Comparison of ENCODE assay signal across 7 cellular contexts in genomic region chr19:53497311-53498023, GRCh38. TPM values are rescaled to one million over a fixed set of nuclear protein-coding genes. Genes with fewer than 3 reads are reported as not detected.
A peak's percentile ranks its signal among the peaks of the same experiment; 100 is the strongest.
DNase-seq lines count a peak whose midpoint lies in the region; ATAC-seq and TF ChIP-seq lines count a peak whose summit lies in the region.
"Not testable (repeated sequence)": the region's sequence is repeated elsewhere in the genome, so short reads cannot be mapped to it uniquely, and the experiment has no call there.

No MANE protein-coding gene starts in this region.

- H3K27me3 Mint-ChIP-seq in Caco-2 (ENCODE audit: insufficient read depth, unreplicated experiment); WTC11 (ENCODE audit: low read depth): not testable (repeated sequence)

- H3K4me1 Mint-ChIP-seq in Caco-2 (ENCODE audit: low read depth, unreplicated experiment), result peaks cover 17% of the 10 kb centered on the region
- peaks cover 14% of the 10 kb centered on the region for H3K4me1 Mint-ChIP-seq in WTC11

- H2BK120ac ChIP-seq in trophoblast cell (ENCODE audit: insufficient read depth, low read length, poor library complexity), result not testable (repeated sequence)

- H3K4me3 Mint-ChIP-seq in Caco-2 (ENCODE audit: unreplicated experiment), result peak overlapping the region; percentile 45
- H3K4me3 Mint-ChIP-seq in WTC11, result not testable (repeated sequence)

- H2AFZ ChIP-seq in trophoblast cell (ENCODE audit: insufficient read depth, low read length, poor library complexity), result not testable (repeated sequence)

- WGBS in trophoblast cell (ENCODE audit: extremely low coverage, insufficient coverage, insufficient read length), result no CpG with 5 or more reads among the region's 11 CpGs

- H3K4me1 ChIP-seq in Caco-2, result peaks cover 14% of the 10 kb centered on the region
- not testable (repeated sequence) for H3K4me1 ChIP-seq in left lung; trophoblast cell (ENCODE audit: control insufficient read depth in 1 of 2, insufficient read depth in 2 of 2, low read length in 2 of 2)

- not testable (repeated sequence) for ATAC-seq in WTC11
- peak; percentile 22 for ATAC-seq in left lung

- not testable (repeated sequence) for H4K91ac ChIP-seq in trophoblast cell (ENCODE audit: low read depth, low read length)

- not testable (repeated sequence) for H3K79me1 ChIP-seq in trophoblast cell (ENCODE audit: low read length)

- not testable (repeated sequence) for H3K27me3 ChIP-seq in Caco-2 (replicated peaks; ENCODE audit: control insufficient read depth, insufficient read depth, low read length); left lung; trophoblast cell (ENCODE audit: insufficient read depth, low read length)

- not testable (repeated sequence) for H2BK5ac ChIP-seq in trophoblast cell (ENCODE audit: low read depth, low read length, poor library complexity)

- H4K12ac ChIP-seq in trophoblast cell (ENCODE audit: low read depth, low read length), result not testable (repeated sequence)

- intact Hi-C loops in Caco-2 (cut with micrococcal nuclease; ENCODE audit: unreplicated experiment); left lung (cut with DNase I): not testable (repeated sequence)

- H2AK5ac ChIP-seq in trophoblast cell (ENCODE audit: low read length), result not testable (repeated sequence)

- not testable (repeated sequence) for BruUV-seq in Caco-2 (replicated peaks; lab: Mats Ljungman, UMichigan)

- H3K18ac ChIP-seq in trophoblast cell (ENCODE audit: low read length), result not testable (repeated sequence)

- H3K14ac ChIP-seq in trophoblast cell (ENCODE audit: low read length), result not testable (repeated sequence)

- H3K36me3 ChIP-seq in Caco-2 (ENCODE audit: control insufficient read depth, insufficient read depth, low read length); left lung; trophoblast cell (ENCODE audit: control insufficient read depth in 1 of 2, insufficient read depth in 2 of 2, low read length in 2 of 2): not testable (repeated sequence)

- H3K36me3 Mint-ChIP-seq in Caco-2 (ENCODE audit: insufficient read depth, unreplicated experiment) (peaks cover 37% of the 10 kb centered on the region), WTC11 (peaks cover 20% of the 10 kb centered on the region)

- peak overlapping the region; percentile 72 for H3K27ac Mint-ChIP-seq in Caco-2 (ENCODE audit: unreplicated experiment)
- H3K27ac Mint-ChIP-seq in WTC11, result not testable (repeated sequence)

- H3K79me2 ChIP-seq in trophoblast cell (ENCODE audit: control insufficient read depth, insufficient read depth, low read length, poor library complexity), result not testable (repeated sequence)

- CTCF ChIA-PET in Caco-2 (lab: Charles Lee); WTC11 (lab: Charles Lee): not testable (repeated sequence)

- not testable (repeated sequence) for H3K9ac ChIP-seq in trophoblast cell (ENCODE audit: low read length)

- not testable (repeated sequence) for H3K4me3 ChIP-seq in Caco-2 (ENCODE audit: low read depth, low read length); epithelial cell of proximal tubule (ENCODE audit: low read depth, low read length); left lung; trophoblast cell (ENCODE audit: low read depth, low read length)

- peaks cover 22% of the 10 kb centered on the region for H3K9me3 ChIP-seq in Caco-2
- peaks cover 0 to 51% of the 10 kb centered on the region in 2 donors for H3K9me3 ChIP-seq in left lung
- H3K9me3 ChIP-seq in trophoblast cell (ENCODE audit: insufficient read depth, low read depth, low read length), result not testable (repeated sequence)

- TF ChIP-seq CTCF in Caco-2 (IDR thresholded peaks at IDR 0.05; ENCODE audit: insufficient read depth in 1 of 2, low read depth in 1 of 2, low read length in 1 of 2, severe bottlenecking in 1 of 2, unreplicated experiment in 1 of 2); WTC11 (IDR thresholded peaks at IDR 0.05); epithelial cell of proximal tubule (conservative IDR thresholded peaks at IDR 0.05; ENCODE audit: low read depth, low read length); left lung (IDR thresholded peaks at IDR 0.05): not testable (repeated sequence)

- H3K23ac ChIP-seq in trophoblast cell (ENCODE audit: low read length), result not testable (repeated sequence)

- H4K8ac ChIP-seq in trophoblast cell (ENCODE audit: low read depth, low read length), result not testable (repeated sequence)

- peaks cover 26% of the 10 kb centered on the region for H3K9me3 Mint-ChIP-seq in Caco-2 (ENCODE audit: unreplicated experiment)
- peaks cover 16% of the 10 kb centered on the region for H3K9me3 Mint-ChIP-seq in WTC11

- POLR2A ChIA-PET in Caco-2 (lab: Charles Lee); WTC11 (lab: Charles Lee): not testable (repeated sequence)

- DNase-seq in Caco-2 (peak; percentile 38 to 44), HK-2 (ENCODE audit: unreplicated experiment) (peak; percentile 46), NCI-H82 (lab: John Stamatoyannopoulos, UW) (peak; percentile 29), epithelial cell of proximal tubule (ENCODE audit: low read depth) (peak; percentile 50), trophoblast cell (peak; percentile 80 to 91)
- DNase-seq in WTC11 (ENCODE audit: low spot score); left lung: not testable (repeated sequence)

- H3K27ac ChIP-seq in left lung, result not testable (repeated sequence)
- H3K27ac ChIP-seq in trophoblast cell (ENCODE audit: low read depth, low read length), result peak overlapping the region; percentile 17

- H3K4me2 ChIP-seq in trophoblast cell (ENCODE audit: low read length), result not testable (repeated sequence)

- not testable (repeated sequence) for H2BK12ac ChIP-seq in trophoblast cell (ENCODE audit: low read length)

- not testable (repeated sequence) for H3K4ac ChIP-seq in trophoblast cell (ENCODE audit: low read depth, low read length)

TF ChIP-seq in WTC11, 78 proteins besides CTCF, POLR2A, EP300 and RAD21:
- TF ChIP-seq GABPB1 (CRISPR knock-in tag; IDR thresholded peaks at IDR 0.05), result peak; percentile 74

RNA-seq across cellular contexts. Expression of gene ZNF813, which starts 29.9 kb away (rescaled TPM):
- total RNA-seq in Caco-2 (2022) (7.4 and 7.9 TPM in 2 replicates), WTC11 (2021) (15.2 to 17.6 TPM (median 17.5 TPM) in 3 replicates), epithelial cell of proximal tubule (2.6 and 4.6 TPM in 2 replicates), left lung (1 to 10 TPM; 5.2 to 5.5 TPM)
- polyA plus RNA-seq in trophoblast cell (2013), result 9.0 and 9.2 TPM in 2 replicates

RNA-seq across cellular contexts. Expression of gene ZNF331, which starts 40.5 kb away (rescaled TPM):
- total RNA-seq in Caco-2 (2022) (42.2 and 42.6 TPM in 2 replicates), WTC11 (2021) (56.0 to 62.0 TPM (median 56.7 TPM) in 3 replicates), epithelial cell of proximal tubule (5.3 and 6.1 TPM in 2 replicates), left lung (10 to 100 TPM; 20.1 to 23.9 TPM)
- polyA plus RNA-seq in trophoblast cell (2013), result 22.2 and 23.3 TPM in 2 replicates
